Comparison of ENCODE assay signal across 8 cellular contexts in genomic region chr19:57559008-57559403, GRCh38. TPM values are rescaled to one million over a fixed set of nuclear protein-coding genes. Genes with fewer than 3 reads are reported as not detected.
DNase-seq lines count a peak whose midpoint lies in the region; ATAC-seq and TF ChIP-seq lines count a peak whose summit lies in the region.

No MANE protein-coding gene starts in this region.

- H3K27me3 ChIP-seq in OCI-LY3 (ENCODE audit: low read depth, low read length) (no peaks in the 10 kb centered on the region), mammary epithelial cell (ENCODE audit: insufficient read depth, low read length) (no peaks in the 10 kb centered on the region), kidney epithelial cell (ENCODE audit: control insufficient read depth, insufficient read depth, low read length) (no peaks in the 10 kb centered on the region)

- no peaks in the 10 kb centered on the region for H4K20me1 ChIP-seq in OCI-LY3 (ENCODE audit: insufficient read depth, low read length)
- H4K20me1 ChIP-seq in mammary epithelial cell (ENCODE audit: insufficient read depth, low read length) = no peaks in the 10 kb centered on the region

- peaks cover 40% of the 10 kb centered on the region for H3K9me3 ChIP-seq in OCI-LY3 (ENCODE audit: insufficient read depth, low read length)
- H3K9me3 ChIP-seq in mammary epithelial cell (replicated peaks; ENCODE audit: insufficient read depth, low read length) = peaks cover 11% of the 10 kb centered on the region

- peak overlapping the region; percentile 93 for H3K27ac Mint-ChIP-seq in Calu3 (ENCODE audit: unreplicated experiment)
- peak overlapping the region; percentile 95 for H3K27ac Mint-ChIP-seq in stimulated activated effector memory CD8-positive, alpha-beta T cell treated with anti-CD3 and anti-CD28 coated beads, Interleukin-12 subunit alpha, Interleukin-12 subunit beta, amount 100 ng/mL, for 72 hours

- no peak for TF ChIP-seq CTCF in Calu3 (IDR thresholded peaks at IDR 0.05; ENCODE audit: unreplicated experiment)
- TF ChIP-seq CTCF in OCI-LY3 (IDR thresholded peaks at IDR 0.05; ENCODE audit: low read depth, low read length) = no peak
- no peak for TF ChIP-seq CTCF in mammary epithelial cell (conservative IDR thresholded peaks at IDR 0.05 in 1 of 2, IDR thresholded peaks at IDR 0.05 in 1 of 2; ENCODE audit: extremely low read depth in 1 of 2, insufficient read depth in 1 of 2, low read depth in 1 of 2, low read length in 2 of 2)
- TF ChIP-seq CTCF in kidney epithelial cell (IDR thresholded peaks at IDR 0.05; ENCODE audit: insufficient read depth, low read length, poor library complexity, severe bottlenecking) = no peak

- peaks cover 40% of the 10 kb centered on the region for H3K36me3 ChIP-seq in OCI-LY3 (replicated peaks; ENCODE audit: low read depth, low read length)
- no peaks in the 10 kb centered on the region for H3K36me3 ChIP-seq in mammary epithelial cell (ENCODE audit: insufficient read depth, low read length)
- peaks cover 6% of the 10 kb centered on the region for H3K36me3 ChIP-seq in kidney epithelial cell (ENCODE audit: control insufficient read depth, insufficient read depth, low read length)

- peaks cover 11% of the 10 kb centered on the region for H3K4me1 Mint-ChIP-seq in Calu3 (ENCODE audit: low read depth, unreplicated experiment)
- peaks cover 29% of the 10 kb centered on the region for H3K4me1 Mint-ChIP-seq in stimulated activated effector memory CD8-positive, alpha-beta T cell treated with anti-CD3 and anti-CD28 coated beads, Interleukin-12 subunit alpha, Interleukin-12 subunit beta, amount 100 ng/mL, for 72 hours

- H3K4me1 ChIP-seq in OCI-LY3 (ENCODE audit: low read length) = peaks cover 6% of the 10 kb centered on the region
- peaks cover 13% of the 10 kb centered on the region for H3K4me1 ChIP-seq in mammary epithelial cell (ENCODE audit: insufficient read depth, low read length)

- H3K4me2 ChIP-seq in OCI-LY3 (ENCODE audit: low read length) (peak overlapping the region; percentile 86), mammary epithelial cell (ENCODE audit: insufficient read depth, low read depth, low read length) (peak overlapping the region; percentile 86)

- in situ Hi-C loops in mammary epithelial cell (cut with MboI; ENCODE audit: low sequenced_read_pairs in 2 of 2) = no loop called here

- H2AFZ ChIP-seq in OCI-LY3 (ENCODE audit: low read depth, low read length) (peak overlapping the region; percentile 93; the same call in 1 of the 2 replicates), mammary epithelial cell (ENCODE audit: low read depth, low read length) (peak overlapping the region; percentile 95)

- peaks cover 21% of the 10 kb centered on the region for H3K79me2 ChIP-seq in OCI-LY3 (ENCODE audit: low read length)
- peaks cover 32% of the 10 kb centered on the region for H3K79me2 ChIP-seq in mammary epithelial cell (ENCODE audit: insufficient read depth, low read length)

- H3K27me3 Mint-ChIP-seq in Calu3 (ENCODE audit: unreplicated experiment) = no peaks in the 10 kb centered on the region

- peak; percentile 22 for ATAC-seq in GM21619 (IDR thresholded peaks at IDR 0.05; ENCODE audit: unreplicated experiment)
- ATAC-seq in stimulated activated effector memory CD8-positive, alpha-beta T cell treated with anti-CD3 and anti-CD28 coated beads, Interleukin-12 subunit alpha, Interleukin-12 subunit beta, amount 100 ng/mL, for 72 hours = peak; percentile 58

- H3K27ac ChIP-seq in OCI-LY3 (ENCODE audit: low read length) = no peak overlapping the region
- H3K27ac ChIP-seq in mammary epithelial cell (ENCODE audit: insufficient read depth, low read depth, low read length) = peak overlapping the region; percentile 14

- 3% methylated on average over 8 of the region's 22 CpGs for WGBS in mammary epithelial cell (ENCODE audit: low coverage, missing lambda C conversion rate)

- H3K4me3 Mint-ChIP-seq in Calu3 (ENCODE audit: low read depth, unreplicated experiment) = peak overlapping the region; percentile 97
- peak overlapping the region; percentile 98 for H3K4me3 Mint-ChIP-seq in stimulated activated effector memory CD8-positive, alpha-beta T cell treated with anti-CD3 and anti-CD28 coated beads, Interleukin-12 subunit alpha, Interleukin-12 subunit beta, amount 100 ng/mL, for 72 hours

- intact Hi-C loops in Calu3 (cut with micrococcal nuclease; ENCODE audit: unreplicated experiment) = no loop called here
- intact Hi-C loops in mammary epithelial cell (cut with micrococcal nuclease) = loop anchor here (1.0 to 5.0 kb wide), 4 partner anchors 19 to 168 kb away; partner anchors contain the start of genes ZNF416, ZNF549, ZNF671 and ZNF772

- H3K9ac ChIP-seq in OCI-LY3 (ENCODE audit: low read length) = peak overlapping the region; percentile 74
- peak overlapping the region; percentile 62 for H3K9ac ChIP-seq in mammary epithelial cell (ENCODE audit: insufficient read depth, low read length)

- H3K4me3 ChIP-seq in OCI-LY3 (ENCODE audit: low read length) = peak overlapping the region; percentile 90
- H3K4me3 ChIP-seq in mammary epithelial cell (replicated peaks in 1 of 3; ENCODE audit: insufficient read depth in 1 of 3, low read depth in 2 of 3, low read length in 3 of 3) = peak overlapping the region; percentile 82 to 97 (median 96)
- H3K4me3 ChIP-seq in kidney epithelial cell (ENCODE audit: low read depth, low read length) = peak overlapping the region; percentile 95

- CTCF ChIA-PET in Calu3 (lab: Charles Lee) = no interaction called here
- CTCF ChIA-PET in mammary epithelial cell (lab: Charles Lee; ENCODE audit: low non-redundant PET) = interaction anchor here (0.5 kb wide), 1 partner anchor 105 kb away, joined by 8 read pairs; no protein-coding TSS in a partner anchor

- BruUV-seq in Calu3 (replicated peaks; lab: Mats Ljungman, UMichigan) (no TSS peak), mammary epithelial cell (replicated peaks; lab: Mats Ljungman, UMichigan) (no TSS peak)

- H3K9me3 Mint-ChIP-seq in Calu3 (ENCODE audit: low read depth, unreplicated experiment) = peaks cover 28% of the 10 kb centered on the region
- H3K9me3 Mint-ChIP-seq in stimulated activated effector memory CD8-positive, alpha-beta T cell treated with anti-CD3 and anti-CD28 coated beads, Interleukin-12 subunit alpha, Interleukin-12 subunit beta, amount 100 ng/mL, for 72 hours = peaks cover 18% of the 10 kb centered on the region

- DNase-seq in Calu3 (peak; percentile 45), mammary epithelial cell (peak; percentile 30), kidney epithelial cell (ENCODE audit: low read depth) (no peak), T-helper 9 cell (no peak), SK-N-DZ (ENCODE audit: low spot score) (no peak)
- DNase-seq in stimulated activated effector memory CD8-positive, alpha-beta T cell treated with anti-CD3 and anti-CD28 coated beads, Interleukin-12 subunit alpha, Interleukin-12 subunit beta, amount 100 ng/mL, for 72 hours (ENCODE audit: low spot score in 2 of 2) = no peak

- dilution Hi-C loops in mammary epithelial cell (cut with HindIII; ENCODE audit: low sequenced_read_pairs) = no loop called here

- H3K36me3 Mint-ChIP-seq in Calu3 (ENCODE audit: insufficient read depth, unreplicated experiment) = peaks cover 47% of the 10 kb centered on the region
- H3K36me3 Mint-ChIP-seq in stimulated activated effector memory CD8-positive, alpha-beta T cell treated with anti-CD3 and anti-CD28 coated beads, Interleukin-12 subunit alpha, Interleukin-12 subunit beta, amount 100 ng/mL, for 72 hours = peaks cover 29% of the 10 kb centered on the region

RNA-seq across cellular contexts. Expression of gene ZNF550, which starts 0.7 kb away (rescaled TPM):
- total RNA-seq in Calu3 (2022) (18.6 and 22.4 TPM in 2 replicates), mammary epithelial cell (1 to 10 TPM; 6.8 to 9.1 TPM), kidney epithelial cell (5.1 and 6.8 TPM in 2 replicates)
- 4.6 TPM for polyA plus RNA-seq in mammary epithelial cell
- polyA minus RNA-seq in mammary epithelial cell = 6.6 TPM
- polyA plus RNA-seq in SK-N-DZ (2014; cell fraction: cytosol; rRNA removed) = 7.0 and 9.5 TPM in 2 replicates
- 12.0 and 26.7 TPM in 2 replicates for polyA plus RNA-seq in SK-N-DZ (2014; cell fraction: nucleus; rRNA removed)

RNA-seq across cellular contexts. Expression of gene ZNF416, which starts 19.7 kb away (rescaled TPM):
- total RNA-seq in Calu3 (2022) (6.1 and 6.6 TPM in 2 replicates), mammary epithelial cell (1 to 10 TPM; 5.3 to 6.3 TPM), kidney epithelial cell (5.5 and 6.0 TPM in 2 replicates)
- 3.2 TPM for polyA plus RNA-seq in mammary epithelial cell
- 17.8 TPM for polyA minus RNA-seq in mammary epithelial cell
- 1.5 and 2.7 TPM in 2 replicates for polyA plus RNA-seq in SK-N-DZ (2014; cell fraction: cytosol; rRNA removed)
- polyA plus RNA-seq in SK-N-DZ (2014; cell fraction: nucleus; rRNA removed) = 2.4 and 4.0 TPM in 2 replicates

RNA-seq across cellular contexts. Expression of gene ZIK1, which starts 24.9 kb away (rescaled TPM):
- total RNA-seq in Calu3 (2022) (not detected in 2 replicates), mammary epithelial cell (1 to 10 TPM in 1 of 2 donors, under 1 TPM in 1; 0.66 to 9.2 TPM), kidney epithelial cell (6.8 and 9.3 TPM in 2 replicates)
- polyA plus RNA-seq in mammary epithelial cell = 2.3 TPM
- polyA minus RNA-seq in mammary epithelial cell = 13.7 TPM
- polyA plus RNA-seq in SK-N-DZ (2014; cell fraction: cytosol; rRNA removed) = 11.9 and 13.8 TPM in 2 replicates
- polyA plus RNA-seq in SK-N-DZ (2014; cell fraction: nucleus; rRNA removed) = 11.5 and 11.8 TPM in 2 replicates

RNA-seq across cellular contexts. Expression of gene ZNF549, which starts 31.9 kb away (rescaled TPM):
- 6.4 and 7.1 TPM in 2 replicates for total RNA-seq in Calu3 (2022)
- 1 to 10 TPM; 6.1 to 7.0 TPM for total RNA-seq in mammary epithelial cell
- polyA plus RNA-seq in mammary epithelial cell = 1.6 TPM
- polyA minus RNA-seq in mammary epithelial cell = 6.2 TPM
- 4.8 and 5.1 TPM in 2 replicates for total RNA-seq in kidney epithelial cell
- polyA plus RNA-seq in SK-N-DZ (2014; cell fraction: cytosol; rRNA removed) = 3.2 and 4.0 TPM in 2 replicates
- polyA plus RNA-seq in SK-N-DZ (2014; cell fraction: nucleus; rRNA removed) = 3.2 and 5.8 TPM in 2 replicates

RNA-seq across cellular contexts. Expression of gene ZNF530, which starts 40.7 kb away (rescaled TPM):
- total RNA-seq in Calu3 (2022) = 8.2 and 10.4 TPM in 2 replicates
- 1 to 10 TPM; 4.3 to 5.6 TPM for total RNA-seq in mammary epithelial cell
- polyA plus RNA-seq in mammary epithelial cell = 4.6 TPM
- 13.5 TPM for polyA minus RNA-seq in mammary epithelial cell
- 3.2 and 6.6 TPM in 2 replicates for total RNA-seq in kidney epithelial cell
- 6.2 and 7.0 TPM in 2 replicates for polyA plus RNA-seq in SK-N-DZ (2014; cell fraction: cytosol; rRNA removed)
- 2.3 and 4.1 TPM in 2 replicates for polyA plus RNA-seq in SK-N-DZ (2014; cell fraction: nucleus; rRNA removed)

Comparison
In these comparisons a context has a peak if more than half of its experiments do, and no peak if none do; other contexts are left out.
1. DNase-seq: peak in Calu3 (single experiment) and mammary epithelial cell (single experiment); none in kidney epithelial cell (single experiment), stimulated activated effector memory CD8-positive, alpha-beta T cell treated with anti-CD3 and anti-CD28 coated beads, Interleukin-12 subunit alpha, Interleukin-12 subunit beta, amount 100 ng/mL, for 72 hours (0 of 2), T-helper 9 cell (single experiment) and SK-N-DZ (single experiment).
2. Peak in every context shown above with its lines, with median percentiles within 50 percentile points of each other: H3K4me3 ChIP-seq.